In genomic region chr7:151752816-151753600, GRCh38 we compare ENCODE assay signal across 1 cellular context.
TF ChIP-seq lines count a peak whose summit lies in the region.

No MANE protein-coding gene starts in this region.

TF ChIP-seq in WTC11, 78 proteins besides CTCF, POLR2A, EP300 and RAD21 (continued from another document):
- TF ChIP-seq ZSCAN18 (CRISPR knock-in tag; IDR thresholded peaks at IDR 0.05) (no peak), ZNF532 (CRISPR knock-in tag; IDR thresholded peaks at IDR 0.05; ENCODE audit: borderline replicate concordance) (no peak), ZNF281 (CRISPR knock-in tag; IDR thresholded peaks at IDR 0.05) (no peak), ERG (CRISPR knock-in tag; IDR thresholded peaks at IDR 0.05) (no peak), AR (CRISPR knock-in tag; IDR thresholded peaks at IDR 0.05) (no peak), ATF2 (CRISPR knock-in tag; IDR thresholded peaks at IDR 0.05; ENCODE audit: borderline replicate concordance, low read depth) (no peak), ZNF232 (CRISPR knock-in tag; IDR thresholded peaks at IDR 0.05) (no peak), OVOL2 (CRISPR knock-in tag; IDR thresholded peaks at IDR 0.05; ENCODE audit: borderline replicate concordance) (no peak), FOXK1 (CRISPR knock-in tag; IDR thresholded peaks at IDR 0.05) (no peak), CREM (CRISPR knock-in tag; IDR thresholded peaks at IDR 0.05) (no peak), NR2C2 (CRISPR knock-in tag; IDR thresholded peaks at IDR 0.05) (no peak)
